8 cellular contexts compared by ENCODE assay signal in the genomic region with DNA sequence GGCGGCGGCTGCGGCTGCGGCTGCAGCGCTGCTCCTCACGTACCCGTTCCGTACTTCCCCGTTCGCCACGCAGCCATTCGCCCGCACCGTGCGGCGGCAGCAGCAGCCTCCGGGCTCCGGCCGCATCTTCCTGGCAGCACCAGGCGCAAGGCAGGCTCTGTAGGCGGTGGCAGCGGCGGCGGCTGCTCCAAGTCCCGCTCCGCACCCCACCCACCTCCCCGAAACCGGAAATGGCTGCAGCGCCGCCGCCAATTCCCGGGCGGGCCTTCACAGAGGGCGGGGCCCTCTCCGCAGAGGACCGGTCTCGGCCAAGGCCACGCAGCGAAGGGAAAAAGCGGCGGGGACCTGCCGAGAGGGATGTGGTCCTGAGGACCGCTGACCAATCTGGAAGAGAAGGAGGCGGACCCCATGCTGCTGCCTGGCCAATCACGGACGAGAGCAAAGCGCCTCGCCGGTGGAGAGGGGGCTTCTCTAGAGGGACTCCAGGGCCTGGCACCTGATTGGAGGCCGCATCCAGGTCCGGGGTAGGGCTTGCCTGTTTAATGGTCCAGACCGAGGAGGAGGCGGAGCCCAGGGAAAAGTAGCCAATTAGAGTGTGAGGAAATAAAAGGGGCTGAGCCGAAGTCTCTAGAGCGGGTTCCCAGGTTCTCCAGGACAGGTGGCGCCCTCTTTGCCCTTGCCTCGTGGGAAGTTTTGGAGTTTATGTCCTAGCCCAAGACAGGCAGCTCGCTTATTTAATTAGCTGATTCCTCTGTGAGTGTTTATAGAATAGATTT. TPM values are rescaled to one million over a fixed set of nuclear protein-coding genes. Genes with fewer than 3 reads are reported as not detected.
DNase-seq lines count a peak whose midpoint lies in the region; ATAC-seq, FAIRE-seq and TF ChIP-seq lines count a peak whose summit lies in the region.

A gene with protein sequence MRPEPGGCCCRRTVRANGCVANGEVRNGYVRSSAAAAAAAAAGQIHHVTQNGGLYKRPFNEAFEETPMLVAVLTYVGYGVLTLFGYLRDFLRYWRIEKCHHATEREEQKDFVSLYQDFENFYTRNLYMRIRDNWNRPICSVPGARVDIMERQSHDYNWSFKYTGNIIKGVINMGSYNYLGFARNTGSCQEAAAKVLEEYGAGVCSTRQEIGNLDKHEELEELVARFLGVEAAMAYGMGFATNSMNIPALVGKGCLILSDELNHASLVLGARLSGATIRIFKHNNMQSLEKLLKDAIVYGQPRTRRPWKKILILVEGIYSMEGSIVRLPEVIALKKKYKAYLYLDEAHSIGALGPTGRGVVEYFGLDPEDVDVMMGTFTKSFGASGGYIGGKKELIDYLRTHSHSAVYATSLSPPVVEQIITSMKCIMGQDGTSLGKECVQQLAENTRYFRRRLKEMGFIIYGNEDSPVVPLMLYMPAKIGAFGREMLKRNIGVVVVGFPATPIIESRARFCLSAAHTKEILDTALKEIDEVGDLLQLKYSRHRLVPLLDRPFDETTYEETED (minus strand): TSS at position 184 of the 776 bp plus-strand sequence. CDS start 58 bp downstream, at position 126.

- H3K27ac Mint-ChIP-seq in activated CD4-positive, alpha-beta T cell treated with anti-CD3 and anti-CD28 coated beads for 36 hours: peak within 1 kb of the TSS; percentile 91

- H3K36me3 ChIP-seq in BJ (ENCODE audit: control insufficient read depth, insufficient read depth, low read length) (no peaks in the 10 kb centered on the region), kidney epithelial cell (ENCODE audit: control insufficient read depth, insufficient read depth, low read length) (no peaks in the 10 kb centered on the region)

- H3K4me3 Mint-ChIP-seq in activated CD4-positive, alpha-beta T cell treated with anti-CD3 and anti-CD28 coated beads for 36 hours: peak within 1 kb of the TSS; percentile 92

- peak within 1 kb of the TSS; percentile 87 for H3K4me3 ChIP-seq in BJ (ENCODE audit: low read depth, low read length)
- H3K4me3 ChIP-seq in kidney epithelial cell (ENCODE audit: low read depth, low read length): peak within 1 kb of the TSS; percentile 73

- CTCF ChIA-PET in BJ (lab: Yijun Ruan, JAX): no interaction called here
- CTCF ChIA-PET in activated CD4-positive, alpha-beta T cell treated with anti-CD3 and anti-CD28 coated beads for 36 hours (lab: Charles Lee): interaction anchor here (0.9 kb wide), 1 partner anchor 94 kb away, joined by 3 read pairs; no protein-coding TSS in a partner anchor

- peaks cover 28% of the 10 kb centered on the region for H3K4me1 Mint-ChIP-seq in activated CD4-positive, alpha-beta T cell treated with anti-CD3 and anti-CD28 coated beads for 36 hours

- intact Hi-C loops in activated CD4-positive, alpha-beta T cell treated with anti-CD3 and anti-CD28 coated beads for 36 hours (cut with DNase I, micrococcal nuclease): loop anchor here (1.0 to 2.0 kb wide), 12 partner anchors 18 to 804 kb away; a partner anchor contains a TSS

- peaks cover 8% of the 10 kb centered on the region for H3K36me3 Mint-ChIP-seq in activated CD4-positive, alpha-beta T cell treated with anti-CD3 and anti-CD28 coated beads for 36 hours (ENCODE audit: low read depth)

- TF ChIP-seq CTCF in BJ (IDR thresholded peaks at IDR 0.05; ENCODE audit: insufficient read depth, low read depth, low read length) (peak; percentile 10; the same call in 1 of the 2 replicates), kidney epithelial cell (IDR thresholded peaks at IDR 0.05; ENCODE audit: insufficient read depth, low read length, poor library complexity, severe bottlenecking) (peak; percentile 20)

- H3K27ac ChIP-seq in cingulate gyrus (ENCODE audit: low read depth, low read length): peak within 1 kb of the TSS; percentile 78

- no peaks in the 10 kb centered on the region for H3K9me3 Mint-ChIP-seq in activated CD4-positive, alpha-beta T cell treated with anti-CD3 and anti-CD28 coated beads for 36 hours (ENCODE audit: low read depth)

- FAIRE-seq in GM19239 (lab: Jason Lieb, UNC): peak; percentile 99

- H3K27me3 ChIP-seq in BJ (ENCODE audit: control insufficient read depth, insufficient read depth, low read length): no peaks in the 10 kb centered on the region
- no peaks in the 10 kb centered on the region for H3K27me3 ChIP-seq in kidney epithelial cell (ENCODE audit: control insufficient read depth, insufficient read depth, low read length)

- POLR2A ChIA-PET in BJ (lab: Charles Lee): no interaction called here
- POLR2A ChIA-PET in activated CD4-positive, alpha-beta T cell treated with anti-CD3 and anti-CD28 coated beads for 36 hours (lab: Charles Lee): no interaction called here

- H3K27me3 Mint-ChIP-seq in activated CD4-positive, alpha-beta T cell treated with anti-CD3 and anti-CD28 coated beads for 36 hours: no peaks in the 10 kb centered on the region

- DNase-seq in BJ (ENCODE audit: low read depth): peak; percentile 99
- DNase-seq in GM19239 (ENCODE audit: insufficient read length, low spot score): peak; percentile 96
- peak; percentile 100 for DNase-seq in NCI-H524 (lab: John Stamatoyannopoulos, UW)
- DNase-seq in activated CD4-positive, alpha-beta T cell treated with anti-CD3 and anti-CD28 coated beads for 36 hours: peak; percentile 97
- peak; percentile 98 for DNase-seq in kidney epithelial cell (ENCODE audit: low read depth)
- peak; percentile 95 to 97 for DNase-seq in stimulated activated CD4-positive, alpha-beta T cell treated with anti-CD3 and anti-CD28 coated beads, Interleukin-15, amount 100 ng/mL, for 48 hours (ENCODE audit: low read depth in 2 of 2)

- ATAC-seq in HG03457 (IDR thresholded peaks at IDR 0.05; ENCODE audit: unreplicated experiment): peak; percentile 93
- ATAC-seq in activated CD4-positive, alpha-beta T cell treated with anti-CD3 and anti-CD28 coated beads for 36 hours: peak; percentile 98

RNA-seq across cellular contexts. Expression of the gene that starts here (rescaled TPM):
- 38.3 and 43.8 TPM in 2 replicates for polyA plus RNA-seq in BJ (2011; rRNA removed)
- polyA minus RNA-seq in BJ (2011; rRNA and poly(A)+ RNA removed): 20.6 and 25.4 TPM in 2 replicates
- total RNA-seq in activated CD4-positive, alpha-beta T cell treated with anti-CD3 and anti-CD28 coated beads for 36 hours: 10 to 100 TPM; 16.8 to 24.6 TPM
- 31.4 and 33.0 TPM in 2 replicates for total RNA-seq in kidney epithelial cell

Comparison
In these comparisons a context has a peak if more than half of its experiments do, and no peak if none do; other contexts are left out.
1. Peak in every context shown above with its lines: DNase-seq, ATAC-seq, H3K4me3 ChIP-seq and H3K27ac ChIP-seq.